32 cellular contexts compared by ENCODE assay signal in genomic region chr22:46586123-46586519, GRCh38. TPM values are rescaled to one million over a fixed set of nuclear protein-coding genes. Genes with fewer than 3 reads are reported as not detected.
DNase-seq lines count a peak whose midpoint lies in the region; ATAC-seq and TF ChIP-seq lines count a peak whose summit lies in the region.
"Had no signal": no experiment of that assay in that cellular context is flagged by ENCODE, and none has a peak within 500 bp of the region (broad histone marks: within the 10 kb centered on the region; RNA-seq: fewer than 3 reads in every experiment).

No MANE protein-coding gene starts in this region.

- H3K27ac Mint-ChIP-seq in activated CD8-positive, alpha-beta T cell treated with anti-CD3 and anti-CD28 coated beads, Interleukin-2, amount 10 ng/mL, durations not matched to agents 7 days and 5 days = peak overlapping the region; percentile 5
- no peak overlapping the region for H3K27ac Mint-ChIP-seq in activated CD8-positive, alpha-beta T cell treated with anti-CD3 and anti-CD28 coated beads for 36 hours
- H3K27ac Mint-ChIP-seq in WTC11 (no peak overlapping the region; the same call in 1 of the 2 replicates), MCF 10A (ENCODE audit: low read depth, unreplicated experiment) (no peak overlapping the region)
- H3K27ac Mint-ChIP-seq in stimulated activated naive B cell treated with anti-CD40 and anti-IgM and Interleukin-4, amounts not matched to agents 10 μg/mL and 1 μg/mL and 100 μg/mL, for 72 hours = peak overlapping the region; percentile 99
- H3K27ac Mint-ChIP-seq: activated CD4-positive, alpha-beta memory T cell treated with anti-CD3 and anti-CD28 coated beads for 36 hours; activated naive CD8-positive, alpha-beta T cell had no signal

- H3K36me3 Mint-ChIP-seq in activated CD8-positive, alpha-beta T cell treated with anti-CD3 and anti-CD28 coated beads, Interleukin-2, amount 10 ng/mL, durations not matched to agents 7 days and 5 days (ENCODE audit: low read depth) = peaks cover 3% of the 10 kb centered on the region
- H3K36me3 Mint-ChIP-seq in activated CD8-positive, alpha-beta T cell treated with anti-CD3 and anti-CD28 coated beads for 36 hours (ENCODE audit: low read depth) = no peaks in the 10 kb centered on the region
- H3K36me3 Mint-ChIP-seq in WTC11 (no peaks in the 10 kb centered on the region), MCF 10A (ENCODE audit: insufficient read depth, unreplicated experiment) (no peaks in the 10 kb centered on the region)
- peaks cover 7 to 14% of the 10 kb centered on the region in 2 donors for H3K36me3 Mint-ChIP-seq in stimulated activated naive B cell treated with anti-CD40 and anti-IgM and Interleukin-4, amounts not matched to agents 10 μg/mL and 1 μg/mL and 100 μg/mL, for 72 hours
- H3K36me3 Mint-ChIP-seq: activated CD4-positive, alpha-beta memory T cell treated with anti-CD3 and anti-CD28 coated beads for 36 hours; activated naive CD8-positive, alpha-beta T cell; CD4-positive, alpha-beta memory T cell had no signal

- H4K5ac ChIP-seq in mesendoderm (ENCODE audit: low read length) = no peak overlapping the region

- H3K4me1 ChIP-seq in mesendoderm (ENCODE audit: control insufficient read depth, low read depth, low read length) = peaks cover 9% of the 10 kb centered on the region
- H3K4me1 ChIP-seq: foreskin keratinocyte, SJCRH30 had no signal

- H3K9ac ChIP-seq in mesendoderm (ENCODE audit: low read length) = no peak overlapping the region
- H3K9ac ChIP-seq: GM23248 had no signal

- H2AK5ac ChIP-seq in mesendoderm (ENCODE audit: low read length) = no peak overlapping the region

- POLR2A ChIA-PET in activated CD8-positive, alpha-beta T cell treated with anti-CD3 and anti-CD28 coated beads, Interleukin-2, amount 10 ng/mL, durations not matched to agents 7 days and 5 days (lab: Charles Lee) = no interaction called here
- POLR2A ChIA-PET in activated CD8-positive, alpha-beta T cell treated with anti-CD3 and anti-CD28 coated beads for 36 hours (lab: Charles Lee) = no interaction called here
- POLR2A ChIA-PET in WTC11 (lab: Charles Lee) = no interaction called here
- POLR2A ChIA-PET in MCF 10A (lab: Yijun Ruan, JAX) = no interaction called here
- POLR2A ChIA-PET in GM10248 (lab: Yijun Ruan, JAX) = no interaction called here

- H3K36me3 ChIP-seq in mesendoderm (ENCODE audit: control insufficient read depth, insufficient read depth, low read length) = no peaks in the 10 kb centered on the region
- H3K36me3 ChIP-seq: cardiac muscle cell, left lung, MG63, right lobe of liver, SJCRH30, vagina had no signal

- H3K27ac ChIP-seq in mesendoderm (ENCODE audit: low read depth, low read length) = no peak overlapping the region
- H3K27ac ChIP-seq: 22Rv1, esophagus muscularis mucosa, foreskin keratinocyte, GM23248, left lung, right lobe of liver, SJCRH30, vagina had no signal

- DNase-seq in activated CD8-positive, alpha-beta T cell treated with anti-CD3 and anti-CD28 coated beads, Interleukin-2, amount 10 ng/mL, durations not matched to agents 7 days and 5 days = no peak
- DNase-seq in activated CD8-positive, alpha-beta T cell treated with anti-CD3 and anti-CD28 coated beads for 36 hours = no peak
- DNase-seq in WTC11 (ENCODE audit: low spot score) (peak; percentile 37), left colon (peak in 1 of 2 donors; percentile 53), mesendoderm (no peak), MCF 10A (ENCODE audit: unreplicated experiment) (no peak), GM10248 (ENCODE audit: extremely low spot score) (no peak)
- DNase-seq in stimulated activated naive B cell treated with anti-CD40 and anti-IgM and Interleukin-4, amounts not matched to agents 10 μg/mL and 1 μg/mL and 100 μg/mL, for 72 hours = no peak
- DNase-seq: activated CD4-positive, alpha-beta memory T cell treated with anti-CD3 and anti-CD28 coated beads for 36 hours; anterior cingulate cortex; CD4-positive, alpha-beta memory T cell; cortex of kidney; foreskin keratinocyte; GM23248; IMR-90; MG63; NCI-H1105 treated with DMSO at 0.1 percent for 48 hours; NCI-H2029 treated with DMSO at 0.1 percent for 48 hours; NCI-H526 treated with DMSO at 0.1 percent for 48 hours; SJCRH30; stimulated activated naive CD4-positive, alpha-beta T cell treated with Interleukin-2 at 50 U/mL for 16 hours; T-helper 1 cell had no signal

- no TSS peak for BruUV-seq in MCF 10A (replicated peaks; lab: Mats Ljungman, UMichigan)

- H3K4ac ChIP-seq in mesendoderm (ENCODE audit: low read depth, low read length) = no peak overlapping the region

- H3K23ac ChIP-seq in mesendoderm (ENCODE audit: low read length) = no peak overlapping the region

- no peak for TF ChIP-seq CTCF in activated CD8-positive, alpha-beta T cell treated with anti-CD3 and anti-CD28 coated beads for 36 hours (IDR thresholded peaks at IDR 0.05)
- TF ChIP-seq CTCF in WTC11 (IDR thresholded peaks at IDR 0.05) (no peak), MCF 10A (IDR thresholded peaks at IDR 0.05; ENCODE audit: unreplicated experiment) (no peak), GM10248 (IDR thresholded peaks at IDR 0.05; ENCODE audit: control extremely low read depth, extremely low read depth, low read depth, missing control alignments) (no peak)

- no peaks in the 10 kb centered on the region for H3K79me2 ChIP-seq in mesendoderm (ENCODE audit: control insufficient read depth, insufficient read depth, low read length)

- no peak overlapping the region for H3K18ac ChIP-seq in mesendoderm (ENCODE audit: low read length)

- H3K27me3 Mint-ChIP-seq in activated CD8-positive, alpha-beta T cell treated with anti-CD3 and anti-CD28 coated beads, Interleukin-2, amount 10 ng/mL, durations not matched to agents 7 days and 5 days (ENCODE audit: low read depth) = no peaks in the 10 kb centered on the region
- no peaks in the 10 kb centered on the region for H3K27me3 Mint-ChIP-seq in activated CD8-positive, alpha-beta T cell treated with anti-CD3 and anti-CD28 coated beads for 36 hours
- H3K27me3 Mint-ChIP-seq in WTC11 (ENCODE audit: low read depth) (no peaks in the 10 kb centered on the region), MCF 10A (ENCODE audit: insufficient read depth, unreplicated experiment) (no peaks in the 10 kb centered on the region)
- H3K27me3 Mint-ChIP-seq in stimulated activated naive B cell treated with anti-CD40 and anti-IgM and Interleukin-4, amounts not matched to agents 10 μg/mL and 1 μg/mL and 100 μg/mL, for 72 hours = no peaks in the 10 kb centered on the region
- H3K27me3 Mint-ChIP-seq: activated CD4-positive, alpha-beta memory T cell treated with anti-CD3 and anti-CD28 coated beads for 36 hours; activated naive CD8-positive, alpha-beta T cell; CD4-positive, alpha-beta memory T cell had no signal

- no peak overlapping the region for H3K56ac ChIP-seq in mesendoderm (ENCODE audit: low read length)

- no CpG with 5 or more reads among the region's 12 CpGs for WGBS in mesendoderm (ENCODE audit: extremely low coverage, insufficient coverage, low lambda C conversion rate)

- H3K79me1 ChIP-seq in mesendoderm (ENCODE audit: low read length) = peaks cover 9% of the 10 kb centered on the region

- CTCF ChIA-PET in activated CD8-positive, alpha-beta T cell treated with anti-CD3 and anti-CD28 coated beads, Interleukin-2, amount 10 ng/mL, durations not matched to agents 7 days and 5 days (lab: Charles Lee) = interaction anchor here (0.8 to 2.4 kb wide), 2 partner anchors 22 kb away, joined by 3 to 8 read pairs; no protein-coding TSS in a partner anchor
- CTCF ChIA-PET in activated CD8-positive, alpha-beta T cell treated with anti-CD3 and anti-CD28 coated beads for 36 hours (lab: Charles Lee) = interaction anchor here (2.8 kb wide), 1 partner anchor 23 kb away, joined by 9 read pairs; no protein-coding TSS in a partner anchor
- CTCF ChIA-PET in WTC11 (lab: Charles Lee) = interaction anchor here (1.3 to 1.8 kb wide), 3 partner anchors 16 to 218 kb away, joined by 5 read pairs; no protein-coding TSS in a partner anchor
- CTCF ChIA-PET in MCF 10A (lab: Yijun Ruan, JAX) = interaction anchor here (0.6 to 0.7 kb wide), 2 partner anchors 22 to 145 kb away, joined by 3 read pairs; no protein-coding TSS in a partner anchor
- CTCF ChIA-PET in GM10248 (lab: Yijun Ruan, JAX) = interaction anchor here (1.0 kb wide), 1 partner anchor 23 kb away, joined by 3 read pairs; no protein-coding TSS in a partner anchor

- no peak overlapping the region for H4K8ac ChIP-seq in mesendoderm (ENCODE audit: low read depth, low read length)

- H2BK15ac ChIP-seq in mesendoderm (replicated peaks; ENCODE audit: low read depth) = no peak overlapping the region

- no peak overlapping the region for H2BK120ac ChIP-seq in mesendoderm (ENCODE audit: low read depth, low read length)

- H3K4me1 Mint-ChIP-seq in activated CD8-positive, alpha-beta T cell treated with anti-CD3 and anti-CD28 coated beads, Interleukin-2, amount 10 ng/mL, durations not matched to agents 7 days and 5 days (ENCODE audit: low read depth) = peaks cover 51% of the 10 kb centered on the region
- H3K4me1 Mint-ChIP-seq in activated CD8-positive, alpha-beta T cell treated with anti-CD3 and anti-CD28 coated beads for 36 hours (ENCODE audit: low read depth) = peaks cover 32% of the 10 kb centered on the region
- peaks cover 45% of the 10 kb centered on the region for H3K4me1 Mint-ChIP-seq in WTC11
- H3K4me1 Mint-ChIP-seq in stimulated activated naive B cell treated with anti-CD40 and anti-IgM and Interleukin-4, amounts not matched to agents 10 μg/mL and 1 μg/mL and 100 μg/mL, for 72 hours = peaks cover 76 to 97% of the 10 kb centered on the region in 2 donors
- no peaks in the 10 kb centered on the region for H3K4me1 Mint-ChIP-seq in MCF 10A (ENCODE audit: insufficient read depth, unreplicated experiment)

- H3K4me2 ChIP-seq in mesendoderm (ENCODE audit: low read length) = no peak overlapping the region

- intact Hi-C loops in activated CD8-positive, alpha-beta T cell treated with anti-CD3 and anti-CD28 coated beads for 36 hours (cut with micrococcal nuclease) = loop anchor here (10.0 kb wide), 1 partner anchor 89 kb away; no protein-coding TSS in a partner anchor
- intact Hi-C loops in left colon (cut with DNase I, micrococcal nuclease) = no loop called here
- intact Hi-C loops in MCF 10A (cut with micrococcal nuclease) = no loop called here

- no peaks in the 10 kb centered on the region for H3K27me3 ChIP-seq in mesendoderm (ENCODE audit: insufficient read depth, low read length, poor library complexity)
- H3K27me3 ChIP-seq: cardiac muscle cell, esophagus muscularis mucosa, left lung, MG63, right lobe of liver, SJCRH30, vagina had no signal

- no peak overlapping the region for H3K4me3 ChIP-seq in mesendoderm (ENCODE audit: low read length)
- H3K4me3 ChIP-seq: cardiac muscle cell, esophagus muscularis mucosa, GM23248, left lung, MG63, right lobe of liver, SJCRH30, vagina had no signal

- no peak overlapping the region for H2BK5ac ChIP-seq in mesendoderm (ENCODE audit: low read length)

- H3K9me3 Mint-ChIP-seq in activated CD8-positive, alpha-beta T cell treated with anti-CD3 and anti-CD28 coated beads, Interleukin-2, amount 10 ng/mL, durations not matched to agents 7 days and 5 days (ENCODE audit: insufficient read depth) = no peaks in the 10 kb centered on the region
- no peaks in the 10 kb centered on the region for H3K9me3 Mint-ChIP-seq in activated CD8-positive, alpha-beta T cell treated with anti-CD3 and anti-CD28 coated beads for 36 hours
- H3K9me3 Mint-ChIP-seq in WTC11 (no peaks in the 10 kb centered on the region), MCF 10A (ENCODE audit: unreplicated experiment) (no peaks in the 10 kb centered on the region)
- no peaks in the 10 kb centered on the region for H3K9me3 Mint-ChIP-seq in stimulated activated naive B cell treated with anti-CD40 and anti-IgM and Interleukin-4, amounts not matched to agents 10 μg/mL and 1 μg/mL and 100 μg/mL, for 72 hours
- H3K9me3 Mint-ChIP-seq: activated CD4-positive, alpha-beta memory T cell treated with anti-CD3 and anti-CD28 coated beads for 36 hours; activated T-helper 2 cell treated with anti-CD3 and anti-CD28 coated beads, Interferon-gamma antibody, Interleukin-2, Interleukin-4, amounts not matched to agents 10 μg/mL and 5 μg/mL and 100 μg/mL, durations not matched to agents 14 hours and 24 hours and 36 hours; CD4-positive, alpha-beta memory T cell; nephron had no signal

- no peak for ATAC-seq in activated CD8-positive, alpha-beta T cell treated with anti-CD3 and anti-CD28 coated beads, Interleukin-2, amount 10 ng/mL, durations not matched to agents 7 days and 5 days
- no peak for ATAC-seq in activated CD8-positive, alpha-beta T cell treated with anti-CD3 and anti-CD28 coated beads for 36 hours
- peak; percentile 57 for ATAC-seq in WTC11
- ATAC-seq in left colon = peak; percentile 35
- ATAC-seq in stimulated activated naive B cell treated with anti-CD40 and anti-IgM and Interleukin-4, amounts not matched to agents 10 μg/mL and 1 μg/mL and 100 μg/mL, for 72 hours (replicated peaks) = no peak
- ATAC-seq: activated CD4-positive, CD25-positive, alpha-beta regulatory T cell treated with anti-CD3 and anti-CD28 coated beads, Interleukin-2, amount 50 U/mL, for 24 hours; foreskin keratinocyte; left lung; right lobe of liver had no signal

- H3K4me3 Mint-ChIP-seq in activated CD8-positive, alpha-beta T cell treated with anti-CD3 and anti-CD28 coated beads, Interleukin-2, amount 10 ng/mL, durations not matched to agents 7 days and 5 days = no peak overlapping the region
- H3K4me3 Mint-ChIP-seq in activated CD8-positive, alpha-beta T cell treated with anti-CD3 and anti-CD28 coated beads for 36 hours = no peak overlapping the region
- no peak overlapping the region for H3K4me3 Mint-ChIP-seq in WTC11
- H3K4me3 Mint-ChIP-seq in stimulated activated naive B cell treated with anti-CD40 and anti-IgM and Interleukin-4, amounts not matched to agents 10 μg/mL and 1 μg/mL and 100 μg/mL, for 72 hours = peak overlapping the region in 1 of 2 donors; percentile 86
- no peak overlapping the region for H3K4me3 Mint-ChIP-seq in MCF 10A (ENCODE audit: unreplicated experiment)
- H3K4me3 Mint-ChIP-seq: activated CD4-positive, alpha-beta memory T cell treated with anti-CD3 and anti-CD28 coated beads for 36 hours; activated naive CD8-positive, alpha-beta T cell had no signal

RNA-seq across cellular contexts. Expression of gene GRAMD4, which starts 34.1 kb away (rescaled TPM):
- total RNA-seq in activated CD8-positive, alpha-beta T cell treated with anti-CD3 and anti-CD28 coated beads, Interleukin-2, amount 10 ng/mL, durations not matched to agents 7 days and 5 days = 10 to 100 TPM; 41.2 to 42.1 TPM
- 10 to 100 TPM; 26.9 to 28.1 TPM for total RNA-seq in activated CD8-positive, alpha-beta T cell treated with anti-CD3 and anti-CD28 coated beads for 36 hours
- total RNA-seq in WTC11 (2021) (32.8 to 41.0 TPM (median 33.1 TPM) in 3 replicates), left colon (100 to 1,000 TPM; 178 to 213 TPM), MCF 10A (2022) (15.6 and 23.7 TPM in 2 replicates)
- polyA plus RNA-seq in mesendoderm (2013, experiment 1 of 2) = 5.7 TPM
- polyA plus RNA-seq in mesendoderm (2013, experiment 2 of 2) = 6.5 TPM

RNA-seq across cellular contexts. Expression of gene CELSR1, which starts 48.7 kb away (rescaled TPM):
- total RNA-seq in activated CD8-positive, alpha-beta T cell treated with anti-CD3 and anti-CD28 coated beads, Interleukin-2, amount 10 ng/mL, durations not matched to agents 7 days and 5 days = under 1 TPM in 1 of 2 experiments, not detected in 1; 0.08 TPM
- total RNA-seq in activated CD8-positive, alpha-beta T cell treated with anti-CD3 and anti-CD28 coated beads for 36 hours = under 1 TPM; 0.25 to 0.36 TPM
- total RNA-seq in WTC11 (2021) (16.8 to 20.8 TPM (median 19.9 TPM) in 3 replicates), left colon (1 to 10 TPM; 1.8 to 4.9 TPM), MCF 10A (2022) (49.1 and 69.2 TPM in 2 replicates)
- 4.0 TPM for polyA plus RNA-seq in mesendoderm (2013, experiment 1 of 2)
- 4.0 TPM for polyA plus RNA-seq in mesendoderm (2013, experiment 2 of 2)
- total RNA-seq: SJCRH30 had no signal

Comparison
In these comparisons a context has a peak if more than half of its experiments do, and no peak if none do; other contexts are left out.
1. H3K27ac Mint-ChIP-seq: peak in activated CD8-positive, alpha-beta T cell treated with anti-CD3 and anti-CD28 coated beads, Interleukin-2, amount 10 ng/mL, durations not matched to agents 7 days and 5 days (single experiment) and stimulated activated naive B cell treated with anti-CD40 and anti-IgM and Interleukin-4, amounts not matched to agents 10 μg/mL and 1 μg/mL and 100 μg/mL, for 72 hours (single experiment); none in activated CD8-positive, alpha-beta T cell treated with anti-CD3 and anti-CD28 coated beads for 36 hours (single experiment), WTC11 (single experiment) and MCF 10A (single experiment).
2. ATAC-seq: peak in WTC11 (single experiment) and left colon (single experiment); none in activated CD8-positive, alpha-beta T cell treated with anti-CD3 and anti-CD28 coated beads, Interleukin-2, amount 10 ng/mL, durations not matched to agents 7 days and 5 days (single experiment), activated CD8-positive, alpha-beta T cell treated with anti-CD3 and anti-CD28 coated beads for 36 hours (single experiment) and stimulated activated naive B cell treated with anti-CD40 and anti-IgM and Interleukin-4, amounts not matched to agents 10 μg/mL and 1 μg/mL and 100 μg/mL, for 72 hours (0 of 2).